8 cellular contexts compared by ENCODE assay signal in genomic region chr1:66271216-66271903, GRCh38.
A peak's percentile ranks its signal among the peaks of the same experiment; 100 is the strongest.
DNase-seq lines count a peak whose midpoint lies in the region; ATAC-seq and TF ChIP-seq lines count a peak whose summit lies in the region.

No MANE protein-coding gene starts in this region.

- intact Hi-C loops in activated B cell treated with CpG ODN at 0.5 μM for 24 hours (cut with micrococcal nuclease) (loop anchor here (1.0 to 10.0 kb wide), 4 partner anchors 11 to 1413 kb away; partner anchors contain the start of gene GADD45A), esophagus squamous epithelium (cut with DNase I) (loop anchor here (10.0 kb wide), 1 partner anchor 53 kb away; no protein-coding TSS in a partner anchor)

- no peaks in the 10 kb centered on the region for H3K27me3 ChIP-seq in esophagus squamous epithelium
- no peaks in the 10 kb centered on the region for H3K27me3 ChIP-seq in muscle layer of colon (ENCODE audit: control insufficient read depth in 1 of 2, insufficient read depth in 2 of 2, low read length in 2 of 2)
- no peaks in the 10 kb centered on the region for H3K27me3 ChIP-seq in suprapubic skin

- H3K4me3 Mint-ChIP-seq in activated B cell treated with CpG ODN at 0.5 μM for 24 hours: peak overlapping the region; percentile 57

- H3K9ac ChIP-seq in muscle layer of colon (ENCODE audit: low read length): no peak overlapping the region

- 17 to 24% methylated on average over 8 of the region's 8 CpGs for WGBS in esophagus squamous epithelium, 2 donors
- WGBS in suprapubic skin: 16% methylated on average over 8 of the region's 8 CpGs

- POLR2A ChIA-PET in activated B cell treated with CpG ODN at 0.5 μM for 24 hours (lab: Charles Lee): interaction anchor here (0.6 to 2.6 kb wide), 5 partner anchors 61 to 175 kb away, joined by 3 to 18 read pairs (median 5); no protein-coding TSS in a partner anchor

- H3K36me3 ChIP-seq in esophagus squamous epithelium (no peaks in the 10 kb centered on the region), muscle layer of colon (ENCODE audit: insufficient read depth, low read length) (no peaks in the 10 kb centered on the region), suprapubic skin (no peaks in the 10 kb centered on the region)

- H3K27ac ChIP-seq in esophagus squamous epithelium (peak overlapping the region; percentile 72 to 93 (median 78)), muscle layer of colon (ENCODE audit: low read depth, low read length) (peak overlapping the region; percentile 89), suprapubic skin (peak overlapping the region; percentile 91)

- H3K4me1 Mint-ChIP-seq in activated B cell treated with CpG ODN at 0.5 μM for 24 hours: peaks cover 51% of the 10 kb centered on the region

- peak; percentile 67 for TF ChIP-seq EP300 in suprapubic skin (IDR thresholded peaks at IDR 0.05)

- H3K27ac Mint-ChIP-seq in activated B cell treated with CpG ODN at 0.5 μM for 24 hours: peak overlapping the region; percentile 81

- peak; percentile 78 for ATAC-seq in activated B cell treated with CpG ODN at 0.5 μM for 24 hours (ENCODE audit: low read depth)
- no peak for ATAC-seq in GM21825 (IDR thresholded peaks at IDR 0.05; ENCODE audit: unreplicated experiment)

- no peaks in the 10 kb centered on the region for H3K36me3 Mint-ChIP-seq in activated B cell treated with CpG ODN at 0.5 μM for 24 hours (ENCODE audit: low read depth)

- DNase-seq in GM04504 (ENCODE audit: low read depth) (peak; percentile 98), NCI-H1105 (lab: John Stamatoyannopoulos, UW) (peak; percentile 68), activated B cell treated with CpG ODN at 0.5 μM for 24 hours (no peak), esophagus squamous epithelium (lab: John Stamatoyannopoulos, UW) (no peak), suprapubic skin (ENCODE audit: low spot score in 2 of 2) (peak; percentile 91), SKM-1 treated with dmso at 0.1 percent for 144 hours (lab: John Stamatoyannopoulos, UW; ENCODE audit: unreplicated experiment) (no peak)

- no peaks in the 10 kb centered on the region for H3K27me3 Mint-ChIP-seq in activated B cell treated with CpG ODN at 0.5 μM for 24 hours

- H3K4me3 ChIP-seq in esophagus squamous epithelium (peak overlapping the region in 2 of 4 donors; percentile 17 to 47), muscle layer of colon (ENCODE audit: low read depth in 1 of 2, low read length in 2 of 2) (peak overlapping the region in 1 of 2 donors; percentile 32), suprapubic skin (peak overlapping the region; percentile 17)

- H3K4me1 ChIP-seq in esophagus squamous epithelium: peaks cover 18 to 57% (median 39%) of the 10 kb centered on the region in 3 donors
- H3K4me1 ChIP-seq in muscle layer of colon (ENCODE audit: insufficient read depth, low read length): peaks cover 27% of the 10 kb centered on the region
- H3K4me1 ChIP-seq in suprapubic skin: peaks cover 51% of the 10 kb centered on the region

- CTCF ChIA-PET in activated B cell treated with CpG ODN at 0.5 μM for 24 hours (lab: Charles Lee): interaction anchor here (1.1 to 1.7 kb wide), 2 partner anchors 11 to 175 kb away, joined by 3 to 4 read pairs; no protein-coding TSS in a partner anchor

- H3K9me3 Mint-ChIP-seq in activated B cell treated with CpG ODN at 0.5 μM for 24 hours: no peaks in the 10 kb centered on the region

- no peaks in the 10 kb centered on the region for H3K9me3 ChIP-seq in esophagus squamous epithelium
- no peaks in the 10 kb centered on the region for H3K9me3 ChIP-seq in muscle layer of colon (ENCODE audit: low read length)
- no peaks in the 10 kb centered on the region for H3K9me3 ChIP-seq in suprapubic skin

- TF ChIP-seq CTCF in activated B cell treated with CpG ODN at 0.5 μM for 24 hours (IDR thresholded peaks at IDR 0.05) (no peak), esophagus squamous epithelium (IDR thresholded peaks at IDR 0.05) (no peak), suprapubic skin (IDR thresholded peaks at IDR 0.05) (no peak)

- TF ChIP-seq POLR2A in esophagus squamous epithelium (IDR thresholded peaks at IDR 0.05) (peak in 1 of 4 donors; percentile 27), suprapubic skin (IDR thresholded peaks at IDR 0.05) (no peak)

Comparison
In these comparisons a context has a peak if more than half of its experiments do, and no peak if none do; other contexts are left out.
1. DNase-seq: peak in GM04504 (single experiment), NCI-H1105 (single experiment) and suprapubic skin (2 of 2); none in activated B cell treated with CpG ODN at 0.5 μM for 24 hours (single experiment), esophagus squamous epithelium (single experiment) and SKM-1 treated with dmso at 0.1 percent for 144 hours (single experiment).
2. Peak in every context shown above with its lines, with median percentiles within 50 percentile points of each other: H3K27ac ChIP-seq.